21 cellular contexts compared by ENCODE assay signal in the genomic region with DNA sequence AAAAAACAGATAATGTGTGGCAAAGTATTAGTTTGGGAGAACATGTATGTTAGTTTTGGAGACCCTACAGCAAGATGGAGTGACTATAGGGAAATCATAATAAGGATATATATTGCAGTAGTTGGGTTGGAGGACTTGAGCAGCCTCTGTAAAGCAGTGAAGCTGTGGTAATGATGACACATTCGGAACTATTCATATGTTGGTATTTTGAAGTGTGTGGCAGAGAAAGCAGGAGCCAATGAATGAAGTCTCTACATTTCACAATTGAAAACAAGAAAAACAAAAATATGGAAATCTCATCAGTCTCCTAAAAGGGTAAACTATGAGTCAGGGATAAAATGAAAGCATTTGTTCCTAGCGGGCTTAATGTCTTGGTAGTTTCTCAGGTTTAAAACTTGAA.
A peak's percentile ranks its signal among the peaks of the same experiment; 100 is the strongest.
DNase-seq lines count a peak whose midpoint lies in the region; ATAC-seq, FAIRE-seq and TF ChIP-seq lines count a peak whose summit lies in the region.
"Had no signal": no experiment of that assay in that cellular context is flagged by ENCODE, and none has a peak within 500 bp of the region (broad histone marks: within the 10 kb centered on the region; RNA-seq: fewer than 3 reads in every experiment).

No MANE protein-coding gene starts in this region.

- ATAC-seq in sciatic nerve, result no peak
- ATAC-seq: activated naive CD4-positive, alpha-beta T cell treated with anti-CD3 and anti-CD28 coated beads, Interleukin-2, amount 50 U/mL, for 72 hours; activated T-cell treated with anti-CD3 and anti-CD28 coated beads, Interleukin-2, amount 50 U/mL, for 4 hours; HCT116; natural killer cell; Panc1 had no signal

- TF ChIP-seq CTCF in AG10803 (conservative IDR thresholded peaks at IDR 0.05; ENCODE audit: low read length), result no peak
- TF ChIP-seq CTCF in astrocyte of the spinal cord (IDR thresholded peaks at IDR 0.05; ENCODE audit: low read depth, low read length), result no peak

- DNase-seq in AG10803 (ENCODE audit: low read depth) (peak; percentile 66), HTR-8/SVneo (ENCODE audit: insufficient read length, low spot score) (no peak), astrocyte of the spinal cord (ENCODE audit: low read depth, low spot score) (peak; percentile 59), iris pigment epithelial cell (ENCODE audit: low read depth) (peak; percentile 95), sciatic nerve (ENCODE audit: low spot score) (no peak), NCI-H2107 treated with DMSO at 0.1 percent for 48 hours (lab: John Stamatoyannopoulos, UW; ENCODE audit: unreplicated experiment) (no peak), hepatic stellate cell (ENCODE audit: low spot score) (no peak)
- DNase-seq in NK-92 treated with Interleukin-12 subunit alpha and Interleukin-12 subunit beta, amount 100 ng/mL, for 24 hours (lab: John Stamatoyannopoulos, UW), result no peak
- DNase-seq: activated CD4-positive, alpha-beta T cell treated with anti-CD3 and anti-CD28 coated beads, Interleukin-2, amount 50 U/mL, for 48 hours; activated T-cell treated with anti-CD3 and anti-CD28 coated beads, Interleukin-2, amount 50 U/mL, for 4 hours; Caco-2; glutamatergic neuron; natural killer cell; NCI-H2081 treated with DMSO at 0.1 percent for 48 hours; NCI-H69; uterus had no signal

- FAIRE-seq in HTR-8/SVneo (lab: Jason Lieb, UNC), result peak; percentile 9

- in situ Hi-C loops in astrocyte of the spinal cord (cut with HindIII; ENCODE audit: low sequenced_read_pairs), result no loop called here

- intact Hi-C loops in sciatic nerve (cut with DNase I), result no loop called here

- H3K4me3 ChIP-seq in AG10803 (ENCODE audit: low read length), result no peak overlapping the region
- H3K4me3 ChIP-seq in astrocyte of the spinal cord (ENCODE audit: low read depth, low read length), result no peak overlapping the region
- H3K4me3 ChIP-seq: lung, prostate gland, uterus had no signal

Comparison
In these comparisons a context has a peak if more than half of its experiments do, and no peak if none do; other contexts are left out.
1. DNase-seq: peak in AG10803 (single experiment), astrocyte of the spinal cord (single experiment) and iris pigment epithelial cell (single experiment); none in HTR-8/SVneo (single experiment), sciatic nerve (single experiment), NCI-H2107 treated with DMSO at 0.1 percent for 48 hours (single experiment), hepatic stellate cell (single experiment) and NK-92 treated with Interleukin-12 subunit alpha and Interleukin-12 subunit beta, amount 100 ng/mL, for 24 hours (single experiment).